Comparison of ENCODE assay signal across 17 cellular contexts in genomic region chr1:215987092-215987855, GRCh38.
DNase-seq lines count a peak whose midpoint lies in the region; ATAC-seq, FAIRE-seq and TF ChIP-seq lines count a peak whose summit lies in the region.
"Had no signal": no experiment of that assay in that cellular context is flagged by ENCODE, and none has a peak within 500 bp of the region (broad histone marks: within the 10 kb centered on the region; RNA-seq: fewer than 3 reads in every experiment).

No MANE protein-coding gene starts in this region.

- intact Hi-C loops in A673 (cut with micrococcal nuclease; ENCODE audit: unreplicated experiment) = no loop called here

- H3K36me3 Mint-ChIP-seq in astrocyte (ENCODE audit: low read depth, unreplicated experiment) = no peaks in the 10 kb centered on the region
- H3K36me3 Mint-ChIP-seq: CD8-positive, alpha-beta T cell had no signal

- DNase-seq in EH (ENCODE audit: low read depth) = peak; percentile 24
- peak; percentile 12 for DNase-seq in NB4 (ENCODE audit: low read depth)
- peak; percentile 23 for DNase-seq in astrocyte (ENCODE audit: low read depth)
- peak; percentile 35 for DNase-seq in kidney tubule cell (ENCODE audit: low spot score)
- no peak for DNase-seq in NCI-H524 treated with DMSO at 0.1 percent for 48 hours (lab: John Stamatoyannopoulos, UW)
- DNase-seq in A673 (ENCODE audit: low spot score) = no peak
- DNase-seq: BE2C; CD8-positive, alpha-beta T cell; HCEC 1CT; NCI-H1092 treated with DMSO at 0.1 percent for 48 hours; NCI-H1694; NCI-H2107; NCI-H345; SIG-M5 had no signal

- H3K27me3 ChIP-seq in astrocyte (ENCODE audit: insufficient read depth, low read length) (no peaks in the 10 kb centered on the region), A673 (replicated peaks; ENCODE audit: insufficient read depth, low read depth, low read length, poor library complexity) (peaks cover 23% of the 10 kb centered on the region)
- H3K27me3 ChIP-seq: BE2C had no signal

- POLR2A ChIA-PET in A673 (lab: Charles Lee; ENCODE audit: low non-redundant PET) = no interaction called here

- FAIRE-seq in astrocyte (lab: Jason Lieb, UNC) = no peak
- FAIRE-seq: GM19239 had no signal

- no peak overlapping the region for H2AFZ ChIP-seq in astrocyte (ENCODE audit: low read depth, low read length)

- H3K79me2 ChIP-seq in astrocyte (ENCODE audit: insufficient read depth, low read length) = no peaks in the 10 kb centered on the region

- H3K9me3 ChIP-seq in astrocyte (ENCODE audit: insufficient read depth, low read depth, low read length) (no peaks in the 10 kb centered on the region), A673 (ENCODE audit: low read depth, low read length, poor library complexity, severe bottlenecking) (no peaks in the 10 kb centered on the region)
- H3K9me3 ChIP-seq: BE2C had no signal

- no peak for TF ChIP-seq POLR2A in NB4 (IDR thresholded peaks at IDR 0.05; ENCODE audit: extremely low read depth, insufficient read length)

- H3K4me1 Mint-ChIP-seq in astrocyte (ENCODE audit: low read depth, unreplicated experiment) = peaks cover 8% of the 10 kb centered on the region

- no peak overlapping the region for H3K27ac ChIP-seq in astrocyte (ENCODE audit: low read depth, low read length)
- no peak overlapping the region for H3K27ac ChIP-seq in A673 (ENCODE audit: low read depth, low read length, poor library complexity, severe bottlenecking)

- TF ChIP-seq CTCF in NB4 (IDR thresholded peaks at IDR 0.05; ENCODE audit: low read depth, low read length) (no peak), astrocyte (IDR thresholded peaks at IDR 0.05; ENCODE audit: insufficient read depth, low read depth, low read length) (no peak), A673 (conservative IDR thresholded peaks at IDR 0.05; ENCODE audit: low read depth, low read length) (no peak)

- H3K4me3 ChIP-seq in NB4 (ENCODE audit: low read depth, low read length) (no peak overlapping the region), astrocyte (ENCODE audit: insufficient read depth, low read depth, low read length) (no peak overlapping the region), A673 (ENCODE audit: low read depth, low read length, poor library complexity, severe bottlenecking) (no peak overlapping the region)

- no peak overlapping the region for H3K9ac ChIP-seq in astrocyte (ENCODE audit: low read length)

- no TSS peak for BruUV-seq in A673 (replicated peaks; lab: Mats Ljungman, UMichigan)

- no peak overlapping the region for H3K4me2 ChIP-seq in astrocyte (ENCODE audit: low read length)

- no peaks in the 10 kb centered on the region for H3K27me3 Mint-ChIP-seq in astrocyte (ENCODE audit: low read depth, unreplicated experiment)

- ATAC-seq in GM21447 (IDR thresholded peaks at IDR 0.05; ENCODE audit: unreplicated experiment) (no peak), HG02588 (IDR thresholded peaks at IDR 0.05; ENCODE audit: unreplicated experiment) (no peak)
- ATAC-seq: CD8-positive, alpha-beta T cell had no signal

- H3K36me3 ChIP-seq in astrocyte (ENCODE audit: insufficient read depth, low read length) = no peaks in the 10 kb centered on the region
- H3K36me3 ChIP-seq in A673 (ENCODE audit: insufficient read depth, low read length, poor library complexity, severe bottlenecking) = no peaks in the 10 kb centered on the region
- H3K36me3 ChIP-seq: BE2C had no signal

- no peak overlapping the region for H3K4me3 Mint-ChIP-seq in astrocyte (ENCODE audit: unreplicated experiment)
- H3K4me3 Mint-ChIP-seq: CD8-positive, alpha-beta T cell had no signal

- CTCF ChIA-PET in A673 (lab: Charles Lee) = no interaction called here

- no peak overlapping the region for H3K27ac Mint-ChIP-seq in astrocyte (ENCODE audit: unreplicated experiment)
- H3K27ac Mint-ChIP-seq: CD8-positive, alpha-beta T cell had no signal

- H4K20me1 ChIP-seq in astrocyte (ENCODE audit: insufficient read depth, low read length) = no peaks in the 10 kb centered on the region

- H3K9me3 Mint-ChIP-seq in astrocyte (ENCODE audit: unreplicated experiment) = no peaks in the 10 kb centered on the region

- H3K4me1 ChIP-seq in astrocyte (ENCODE audit: insufficient read depth, low read length) (no peaks in the 10 kb centered on the region), A673 (ENCODE audit: insufficient read depth, low read length, poor library complexity, severe bottlenecking) (no peaks in the 10 kb centered on the region)
- H3K4me1 ChIP-seq: BE2C had no signal

Comparison
In these comparisons a context has a peak if more than half of its experiments do, and no peak if none do; other contexts are left out.
1. DNase-seq: peak in EH (single experiment), NB4 (single experiment), astrocyte (single experiment) and kidney tubule cell (single experiment); none in NCI-H524 treated with DMSO at 0.1 percent for 48 hours (single experiment) and A673 (single experiment).